In genomic region chr19:38683393-38684077, GRCh38 we compare ENCODE assay signal across 8 cellular contexts. TPM values are rescaled to one million over a fixed set of nuclear protein-coding genes. Genes with fewer than 3 reads are reported as not detected.
DNase-seq lines count a peak whose midpoint lies in the region; TF ChIP-seq lines count a peak whose summit lies in the region.

No MANE protein-coding gene starts in this region.

- no peaks in the 10 kb centered on the region for H3K36me3 ChIP-seq in sigmoid colon

- intact Hi-C loops in sigmoid colon (cut with DNase I): no loop called here

- peaks cover 4% of the 10 kb centered on the region; the same call in 1 of the 2 replicates for H3K9me3 ChIP-seq in AG04450 (ENCODE audit: control insufficient read depth, insufficient read depth, low read length)
- no peaks in the 10 kb centered on the region for H3K9me3 ChIP-seq in sigmoid colon

- DNase-seq in AG04450 (ENCODE audit: low read depth, low spot score) (no peak), HK-2 (ENCODE audit: unreplicated experiment) (peak; percentile 96), SK-N-DZ (ENCODE audit: low spot score) (peak; percentile 46), hepatic stellate cell (ENCODE audit: low spot score) (peak; percentile 79), sigmoid colon (peak; percentile 80), NCI-H1105 treated with DMSO at 0.1 percent for 48 hours (lab: John Stamatoyannopoulos, UW) (no peak), mesenteric fat pad (ENCODE audit: low spot score) (no peak)

- peak in 1 of 4 donors; percentile 22 for TF ChIP-seq EP300 in sigmoid colon (IDR thresholded peaks at IDR 0.05)

- H3K4me3 ChIP-seq in AG04450 (ENCODE audit: low read depth, low read length) (no peak overlapping the region), sigmoid colon (no peak overlapping the region)

- WGBS in sigmoid colon, 2 donors: 8 to 40% methylated on average over 10 of the region's 10 CpGs

- POLR2A ChIA-PET in AG04450 (lab: Yijun Ruan, JAX): interaction anchor here (0.6 to 1.6 kb wide), 9 partner anchors 8 to 36 kb away, joined by 3 to 7 read pairs (median 4); partner anchors contain the start of gene ACTN4

- H3K27me3 ChIP-seq in AG04450 (ENCODE audit: control insufficient read depth, insufficient read depth, low read length) (no peaks in the 10 kb centered on the region), sigmoid colon (no peaks in the 10 kb centered on the region)

- TF ChIP-seq CTCF in AG04450 (IDR thresholded peaks at IDR 0.05; ENCODE audit: low read depth, low read length) (no peak), sigmoid colon (IDR thresholded peaks at IDR 0.05) (no peak)

- CTCF ChIA-PET in AG04450 (lab: Charles Lee): interaction anchor here (2.1 kb wide), 1 partner anchor 9 kb away, joined by 7 read pairs; no protein-coding TSS in a partner anchor

- no peak for TF ChIP-seq POLR2A in sigmoid colon (IDR thresholded peaks at IDR 0.05)

- peaks cover 0 to 80% (median 73%) of the 10 kb centered on the region in 4 donors for H3K4me1 ChIP-seq in sigmoid colon

- peak overlapping the region; percentile 99 for H3K27ac ChIP-seq in AG04450 (ENCODE audit: low read depth, low read length)
- H3K27ac ChIP-seq in angular gyrus (ENCODE audit: low read depth, low read length): peak overlapping the region; percentile 65
- peak overlapping the region; percentile 80 to 97 (median 96) for H3K27ac ChIP-seq in sigmoid colon

RNA-seq across cellular contexts. Expression of gene ACTN4, which starts 36.1 kb away (rescaled TPM):
- polyA plus RNA-seq in AG04450 (2011; rRNA removed): 300 and 359 TPM in 2 replicates
- polyA minus RNA-seq in AG04450 (2011; rRNA and poly(A)+ RNA removed): 243 and 327 TPM in 2 replicates
- 85.3 and 95.3 TPM in 2 replicates for polyA plus RNA-seq in SK-N-DZ (2014; cell fraction: cytosol; rRNA removed)
- 124 and 196 TPM in 2 replicates for polyA plus RNA-seq in SK-N-DZ (2014; cell fraction: nucleus; rRNA removed)
- total RNA-seq in sigmoid colon: 100 to 1,000 TPM; 131 to 328 (median 197) TPM
- 100 to 1,000 TPM; 122 to 456 (median 176) TPM for polyA plus RNA-seq in sigmoid colon
- total RNA-seq in mesenteric fat pad: 431 TPM

Comparison
In these comparisons a context has a peak if more than half of its experiments do, and no peak if none do; other contexts are left out.
1. DNase-seq: peak in HK-2 (single experiment), SK-N-DZ (single experiment), hepatic stellate cell (single experiment) and sigmoid colon (single experiment); none in AG04450 (single experiment), NCI-H1105 treated with DMSO at 0.1 percent for 48 hours (single experiment) and mesenteric fat pad (single experiment).
2. Peak in every context shown above with its lines, with median percentiles within 50 percentile points of each other: H3K27ac ChIP-seq.